ENCODE assay signal across 25 cellular contexts in the genomic region with DNA sequence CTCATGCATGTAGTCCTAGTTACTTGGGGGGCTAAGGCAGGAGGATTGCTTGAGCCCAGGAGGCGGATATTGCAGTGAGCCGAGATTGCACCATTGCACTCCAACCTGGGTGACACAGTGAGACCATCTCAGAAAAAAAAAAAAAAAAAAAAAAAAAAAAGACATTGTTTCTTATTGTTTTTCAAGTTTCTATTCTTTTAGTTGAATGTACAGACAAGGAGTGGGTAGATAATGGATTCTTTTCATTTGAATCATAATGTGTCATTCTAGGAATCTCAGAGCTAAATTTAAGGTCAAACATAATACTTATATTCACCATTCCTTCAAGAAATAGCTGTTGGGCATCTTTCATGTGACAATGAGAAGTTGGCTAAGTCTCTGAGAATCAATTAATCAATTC.
A peak's percentile ranks its signal among the peaks of the same experiment; 100 is the strongest.
DNase-seq lines count a peak whose midpoint lies in the region; ATAC-seq, FAIRE-seq and TF ChIP-seq lines count a peak whose summit lies in the region.
"Had no signal": no experiment of that assay in that cellular context is flagged by ENCODE, and none has a peak within 500 bp of the region (broad histone marks: within the 10 kb centered on the region; RNA-seq: fewer than 3 reads in every experiment).

No MANE protein-coding gene starts in this region.

- FAIRE-seq in astrocyte (lab: Jason Lieb, UNC): no peak
- FAIRE-seq: A549, GM12891, GM18507, H1 had no signal

- no peaks in the 10 kb centered on the region for H3K79me2 ChIP-seq in astrocyte (ENCODE audit: insufficient read depth, low read length)

- peak overlapping the region; percentile 26 for H3K27ac Mint-ChIP-seq in astrocyte (ENCODE audit: unreplicated experiment)
- H3K27ac Mint-ChIP-seq: CD4-positive, alpha-beta T cell had no signal

- no peaks in the 10 kb centered on the region for H3K36me3 Mint-ChIP-seq in astrocyte (ENCODE audit: low read depth, unreplicated experiment)
- H3K36me3 Mint-ChIP-seq: CD14-positive monocyte had no signal

- H3K9ac ChIP-seq in astrocyte (ENCODE audit: low read length): no peak overlapping the region
- H3K9ac ChIP-seq: BLaER1 treated with 17β-estradiol and CSF1 and Interleukin-3, amounts not matched to agents 10 nM and 100 nM; GM23248 had no signal

- H3K4me1 Mint-ChIP-seq in astrocyte (ENCODE audit: low read depth, unreplicated experiment): no peaks in the 10 kb centered on the region
- H3K4me1 Mint-ChIP-seq: CD14-positive monocyte had no signal

- H3K9me3 ChIP-seq in astrocyte (ENCODE audit: insufficient read depth, low read depth, low read length): no peaks in the 10 kb centered on the region
- H3K9me3 ChIP-seq: A549, BE2C had no signal

- no peaks in the 10 kb centered on the region for H3K27me3 ChIP-seq in astrocyte (ENCODE audit: insufficient read depth, low read length)
- H3K27me3 ChIP-seq in foreskin keratinocyte: no peaks in the 10 kb centered on the region
- H3K27me3 ChIP-seq: BE2C; BLaER1 treated with 17β-estradiol and CSF1 and Interleukin-3, amounts not matched to agents 10 nM and 100 nM had no signal

- H3K4me2 ChIP-seq in astrocyte (ENCODE audit: low read length): no peak overlapping the region
- H3K4me2 ChIP-seq: A549; BLaER1 treated with 17β-estradiol and CSF1 and Interleukin-3, amounts not matched to agents 10 nM and 100 nM had no signal

- no peak overlapping the region for H2AFZ ChIP-seq in astrocyte (ENCODE audit: low read depth, low read length)
- H2AFZ ChIP-seq: GM23248 had no signal

- no peaks in the 10 kb centered on the region for H3K36me3 ChIP-seq in astrocyte (ENCODE audit: insufficient read depth, low read length)
- H3K36me3 ChIP-seq: BE2C; BLaER1 treated with 17β-estradiol and CSF1 and Interleukin-3, amounts not matched to agents 10 nM and 100 nM had no signal

- no peaks in the 10 kb centered on the region for H3K9me3 Mint-ChIP-seq in astrocyte (ENCODE audit: unreplicated experiment)
- H3K9me3 Mint-ChIP-seq: CD4-positive, alpha-beta T cell had no signal

- H3K27ac ChIP-seq in astrocyte (ENCODE audit: low read depth, low read length) (no peak overlapping the region), foreskin keratinocyte (no peak overlapping the region)
- H3K27ac ChIP-seq: A549; BLaER1 treated with 17β-estradiol and CSF1 and Interleukin-3, amounts not matched to agents 10 nM and 100 nM; GM23248 had no signal

- H3K4me3 Mint-ChIP-seq in astrocyte (ENCODE audit: unreplicated experiment): no peak overlapping the region
- H3K4me3 Mint-ChIP-seq: CD14-positive monocyte; CD4-positive, alpha-beta T cell had no signal

- H3K4me1 ChIP-seq in astrocyte (ENCODE audit: insufficient read depth, low read length) (no peaks in the 10 kb centered on the region), foreskin keratinocyte (peaks cover 4% of the 10 kb centered on the region)
- H3K4me1 ChIP-seq: A549; BE2C; BLaER1 treated with 17β-estradiol and CSF1 and Interleukin-3, amounts not matched to agents 10 nM and 100 nM had no signal

- no peak for TF ChIP-seq CTCF in astrocyte (IDR thresholded peaks at IDR 0.05; ENCODE audit: insufficient read depth, low read depth, low read length)
- TF ChIP-seq CTCF in foreskin keratinocyte (conservative IDR thresholded peaks at IDR 0.05): no peak

- no peaks in the 10 kb centered on the region for H3K27me3 Mint-ChIP-seq in astrocyte (ENCODE audit: low read depth, unreplicated experiment)

- H3K4me3 ChIP-seq in astrocyte (ENCODE audit: insufficient read depth, low read depth, low read length): no peak overlapping the region
- H3K4me3 ChIP-seq: A549; BLaER1 treated with 17β-estradiol and CSF1 and Interleukin-3, amounts not matched to agents 10 nM and 100 nM; GM23248 had no signal

- peak; percentile 71 for ATAC-seq in foreskin keratinocyte
- ATAC-seq: A549 had no signal

- H4K20me1 ChIP-seq in astrocyte (ENCODE audit: insufficient read depth, low read length): no peaks in the 10 kb centered on the region
- H4K20me1 ChIP-seq: BLaER1 treated with 17β-estradiol and CSF1 and Interleukin-3, amounts not matched to agents 10 nM and 100 nM had no signal

- peak; percentile 18 for DNase-seq in HT1080 (ENCODE audit: low read depth)
- DNase-seq in astrocyte (ENCODE audit: low read depth): no peak
- peak in 1 of 2 donors; percentile 38 for DNase-seq in foreskin keratinocyte
- DNase-seq in activated T-cell treated with anti-CD3 and anti-CD28 coated beads, Interleukin-2, amount 50 U/mL, for 1 hour: no peak
- DNase-seq in amygdala (lab: John Stamatoyannopoulos, UW): no peak
- no peak for DNase-seq in anterior cingulate cortex (lab: John Stamatoyannopoulos, UW)
- DNase-seq: 8988T; ACHN; AML-193; BE2C; Calu3; CD4-positive, alpha-beta T cell; COR-L47; DMS53; DMS79 treated with DMSO at 0.1 percent for 48 hours; GF-D8; GM23248; H7; HCEC 1CT had no signal
